In genomic region chr1:155892801-155893200, GRCh38 we compare ENCODE assay signal across 9 cellular contexts. TPM values are rescaled to one million over a fixed set of nuclear protein-coding genes. Genes with fewer than 3 reads are reported as not detected.
DNase-seq lines count a peak whose midpoint lies in the region; ATAC-seq, FAIRE-seq and TF ChIP-seq lines count a peak whose summit lies in the region.
"Had no signal": no experiment of that assay in that cellular context is flagged by ENCODE, and none has a peak within 500 bp of the region (broad histone marks: within the 10 kb centered on the region; RNA-seq: fewer than 3 reads in every experiment).

No MANE protein-coding gene starts in this region.

- 5% methylated on average over 3 of the region's 3 CpGs for WGBS in mesenchymal stem cell

- H3K36me3 ChIP-seq in bronchial epithelial cell (ENCODE audit: control insufficient read depth, insufficient read depth, low read length) (no peaks in the 10 kb centered on the region), mesenchymal stem cell (ENCODE audit: control insufficient read depth in 1 of 2, insufficient read depth in 2 of 2, low read depth in 1 of 2, low read length in 2 of 2) (peaks cover 11 to 21% of the 10 kb centered on the region in 2 experiments)

- H3K27ac ChIP-seq in mesenchymal stem cell (ENCODE audit: low read length, poor library complexity, severe bottlenecking), result peak overlapping the region; percentile 82

- no peak overlapping the region for H2BK120ac ChIP-seq in mesenchymal stem cell (ENCODE audit: low read depth, low read length)

- no peak overlapping the region for H4K8ac ChIP-seq in mesenchymal stem cell (ENCODE audit: low read length)

- H3K4me3 ChIP-seq in bronchial epithelial cell (ENCODE audit: low read depth, low read length), result no peak overlapping the region
- H3K4me3 ChIP-seq in mesenchymal stem cell (ENCODE audit: insufficient read depth in 1 of 2, low read depth in 1 of 2, low read length in 2 of 2), result no peak overlapping the region

- no peak overlapping the region for H2AFZ ChIP-seq in mesenchymal stem cell (ENCODE audit: low read depth, low read length)

- TF ChIP-seq CTCF in bronchial epithelial cell (IDR thresholded peaks at IDR 0.05; ENCODE audit: insufficient read depth, low read length, severe bottlenecking), result no peak

- peak overlapping the region; percentile 82 for H2AK5ac ChIP-seq in mesenchymal stem cell (ENCODE audit: low read length, severe bottlenecking)

- H3K79me1 ChIP-seq in mesenchymal stem cell (replicated peaks; ENCODE audit: low read length, poor library complexity, severe bottlenecking), result peaks cover 2% of the 10 kb centered on the region

- ATAC-seq in HG02973 (IDR thresholded peaks at IDR 0.05; ENCODE audit: unreplicated experiment) (no peak), HG02759 (IDR thresholded peaks at IDR 0.05; ENCODE audit: unreplicated experiment) (no peak), HG02798 (IDR thresholded peaks at IDR 0.05; ENCODE audit: poor library complexity, unreplicated experiment) (no peak)

- H2BK15ac ChIP-seq in mesenchymal stem cell (ENCODE audit: low read depth, poor library complexity, severe bottlenecking), result no peak overlapping the region

- no peak overlapping the region for H2BK5ac ChIP-seq in mesenchymal stem cell (ENCODE audit: low read depth, low read length, poor library complexity, severe bottlenecking)

- FAIRE-seq in HTR-8/SVneo (lab: Jason Lieb, UNC) (no peak), bronchial epithelial cell (lab: Jason Lieb, UNC) (no peak)

- no peak overlapping the region for H2BK12ac ChIP-seq in mesenchymal stem cell (ENCODE audit: low read length in 2 of 2)

- H3K4me1 ChIP-seq in mesenchymal stem cell (ENCODE audit: control insufficient read depth, insufficient read depth, low read depth, low read length), result peaks cover 11% of the 10 kb centered on the region

- DNase-seq in A172 (ENCODE audit: low spot score) (peak; percentile 94), HTR-8/SVneo (ENCODE audit: insufficient read length, low spot score) (peak; percentile 26), bronchial epithelial cell (ENCODE audit: low read depth) (peak; percentile 75), mesenchymal stem cell (peak; percentile 67), DMS 273 treated with DMSO at 0.1 percent for 48 hours (lab: John Stamatoyannopoulos, UW) (no peak)
- DNase-seq: NCI-H187 had no signal

- H3K27me3 ChIP-seq in bronchial epithelial cell (ENCODE audit: control insufficient read depth, insufficient read depth, low read length) (no peaks in the 10 kb centered on the region), mesenchymal stem cell (ENCODE audit: control insufficient read depth in 1 of 2, insufficient read depth in 1 of 2, low read length in 2 of 2) (no peaks in the 10 kb centered on the region)

- H3K14ac ChIP-seq in mesenchymal stem cell (ENCODE audit: low read length in 2 of 2), result no peak overlapping the region

- peak overlapping the region in 1 of 2 experiments; percentile 71 for H3K18ac ChIP-seq in mesenchymal stem cell (ENCODE audit: low read depth in 1 of 2, low read length in 2 of 2)

- H3K4me2 ChIP-seq in mesenchymal stem cell (ENCODE audit: low read length, poor library complexity, severe bottlenecking), result no peak overlapping the region

- H3K4ac ChIP-seq in mesenchymal stem cell (ENCODE audit: low read depth in 1 of 2, low read length in 2 of 2), result no peak overlapping the region

- H3K9me3 ChIP-seq in mesenchymal stem cell (ENCODE audit: control insufficient read depth, low read length), result no peaks in the 10 kb centered on the region

- H3K9ac ChIP-seq in mesenchymal stem cell (ENCODE audit: low read length), result peak overlapping the region; percentile 76

- H3K23ac ChIP-seq in mesenchymal stem cell (ENCODE audit: low read length in 2 of 2), result no peak overlapping the region

- peak overlapping the region; percentile 6 for H4K91ac ChIP-seq in mesenchymal stem cell (ENCODE audit: low read length)

RNA-seq across cellular contexts. Expression of gene RIT1, which starts 18.3 kb away (rescaled TPM):
- 65.1 and 81.9 TPM in 2 replicates for total RNA-seq in A172 (2014; rRNA removed; shearing (Covaris generic))
- 49.8 and 66.6 TPM in 2 replicates for total RNA-seq in bronchial epithelial cell
- 33.9 TPM for polyA plus RNA-seq in mesenchymal stem cell (2013, experiment 1 of 2)
- 33.9 TPM for polyA plus RNA-seq in mesenchymal stem cell (2013, experiment 2 of 2)

RNA-seq across cellular contexts. Expression of gene SYT11, which starts 33.4 kb away (rescaled TPM):
- 63.9 and 64.5 TPM in 2 replicates for total RNA-seq in A172 (2014; rRNA removed; shearing (Covaris generic))
- 0.26 and 0.77 TPM in 2 replicates for total RNA-seq in bronchial epithelial cell
- 4.0 TPM for polyA plus RNA-seq in mesenchymal stem cell (2013, experiment 1 of 2)
- polyA plus RNA-seq in mesenchymal stem cell (2013, experiment 2 of 2), result 3.9 TPM

RNA-seq across cellular contexts. Expression of gene GON4L, which starts 35.8 kb away (rescaled TPM):
- 26.9 and 29.6 TPM in 2 replicates for total RNA-seq in A172 (2014; rRNA removed; shearing (Covaris generic))
- total RNA-seq in bronchial epithelial cell, result 20.1 and 20.5 TPM in 2 replicates
- 15.9 TPM for polyA plus RNA-seq in mesenchymal stem cell (2013, experiment 1 of 2)
- 14.2 TPM for polyA plus RNA-seq in mesenchymal stem cell (2013, experiment 2 of 2)

RNA-seq across cellular contexts. Expression of gene KHDC4, which starts 41.4 kb away (rescaled TPM):
- total RNA-seq in A172 (2014; rRNA removed; shearing (Covaris generic)), result 52.3 and 53.9 TPM in 2 replicates
- 20.3 and 30.3 TPM in 2 replicates for total RNA-seq in bronchial epithelial cell
- 18.9 TPM for polyA plus RNA-seq in mesenchymal stem cell (2013, experiment 1 of 2)
- polyA plus RNA-seq in mesenchymal stem cell (2013, experiment 2 of 2), result 17.3 TPM

RNA-seq across cellular contexts. Expression of gene RXFP4, which starts 48.6 kb away (rescaled TPM):
- not detected in 2 replicates for total RNA-seq in A172 (2014; rRNA removed; shearing (Covaris generic))
- total RNA-seq in bronchial epithelial cell, result not detected in 2 replicates
- polyA plus RNA-seq in mesenchymal stem cell (2013, experiment 1 of 2), result not detected
- not detected for polyA plus RNA-seq in mesenchymal stem cell (2013, experiment 2 of 2)

Comparison
In these comparisons a context has a peak if more than half of its experiments do, and no peak if none do; other contexts are left out.
1. RNA of gene SYT11, which starts 33.4 kb away (total RNA-seq): 63.9 to 64.5 TPM in A172; 0.26 to 0.77 TPM in bronchial epithelial cell; every median in the first group is over 10 times any median in the second.